In genomic region chrX:97909245-97909644, GRCh38 we compare ENCODE assay signal across 14 cellular contexts.
DNase-seq lines count a peak whose midpoint lies in the region; ATAC-seq, FAIRE-seq and TF ChIP-seq lines count a peak whose summit lies in the region.
"Had no signal": no experiment of that assay in that cellular context is flagged by ENCODE, and none has a peak within 500 bp of the region (broad histone marks: within the 10 kb centered on the region; RNA-seq: fewer than 3 reads in every experiment).

No MANE protein-coding gene starts in this region.

- DNase-seq in OCI-M1 (lab: John Stamatoyannopoulos, UW): peak; percentile 60
- no peak for DNase-seq in D721Med (ENCODE audit: insufficient read length, low spot score)
- no peak for DNase-seq in iPS-NIHi11 (ENCODE audit: low spot score)
- no peak for DNase-seq in UCSD-AML1 (lab: John Stamatoyannopoulos, UW; ENCODE audit: unreplicated experiment)
- DNase-seq: CD4-positive, CD25-positive, alpha-beta regulatory T cell; NCI-H526 treated with DMSO at 0.1 percent for 48 hours; nucleus accumbens; stimulated activated CD4-positive, alpha-beta T cell treated with anti-CD3 and anti-CD28 coated beads, Interleukin-4, amount 100 ng/mL, for 1 hour; T-helper 17 cell had no signal

- FAIRE-seq in D721Med (lab: Jason Lieb, UNC): no peak
- FAIRE-seq: bronchial epithelial cell had no signal

- TF ChIP-seq CTCF in D721Med (IDR thresholded peaks at IDR 0.05; ENCODE audit: insufficient read depth, missing control alignments): no peak

- ATAC-seq in GM18517 (IDR thresholded peaks at IDR 0.05; ENCODE audit: unreplicated experiment) (peak; percentile 96), GM21528 (IDR thresholded peaks at IDR 0.05; ENCODE audit: low FRiP score, unreplicated experiment) (peak; percentile 100), HG03139 (IDR thresholded peaks at IDR 0.05; ENCODE audit: unreplicated experiment) (peak; percentile 96), esophagus mucosa (no peak)
- ATAC-seq: T-helper 17 cell had no signal
